ENCODE assay signal across 14 cellular contexts in the genomic region with DNA sequence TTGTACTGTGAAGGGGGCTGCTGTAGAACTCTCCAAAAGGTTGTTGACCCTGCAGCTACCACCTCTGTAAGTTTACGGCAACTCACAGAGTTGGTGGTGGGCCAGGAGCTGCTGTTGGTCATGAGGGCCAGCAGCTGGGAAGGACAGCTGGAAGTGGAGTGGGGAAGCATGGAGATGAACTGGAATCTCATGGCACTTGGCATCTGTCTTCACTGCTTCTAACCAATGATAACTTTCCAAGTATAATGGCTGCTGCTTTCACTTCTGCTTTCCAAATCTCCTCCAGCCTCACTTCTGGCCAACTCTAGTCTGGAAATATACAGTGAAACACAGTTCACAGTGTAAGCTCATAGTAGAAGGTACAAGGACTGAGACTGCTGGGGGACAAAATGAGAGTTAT.
"Had no signal": no experiment of that assay in that cellular context is flagged by ENCODE, and none has a peak within 500 bp of the region (broad histone marks: within the 10 kb centered on the region; RNA-seq: fewer than 3 reads in every experiment).

No MANE protein-coding gene starts in this region.

- ATAC-seq: activated T-helper 17 cell treated with anti-CD3 and anti-CD28 coated beads, Interleukin-2, amount 50 U/mL, for 72 hours; left lobe of liver had no signal

- H3K27ac ChIP-seq: coronary artery, heart left ventricle, ovary, skin epidermis had no signal

- H3K9me3 ChIP-seq: heart left ventricle, ovary had no signal

- H3K4me3 ChIP-seq: coronary artery, heart left ventricle, ovary, skin epidermis had no signal

- H3K27me3 ChIP-seq: heart left ventricle, ovary had no signal

- DNase-seq: activated CD4-positive, alpha-beta T cell treated with anti-CD3 and anti-CD28 coated beads, Interleukin-2, amount 50 U/mL, for 1 hour; activated CD4-positive, CD25-positive, alpha-beta regulatory T cell; activated naive CD4-positive, alpha-beta T cell treated with anti-CD3 and anti-CD28 coated beads, Interleukin-2, amount 10 ng/mL, durations not matched to agents 7 days and 5 days; activated T-cell treated with anti-CD3 and anti-CD28 coated beads for 4 hours; caudate nucleus; effector CD4-positive, alpha-beta T cell; mesenchymal stem cell; nephron progenitor cell; ovary had no signal

- H3K36me3 ChIP-seq: heart left ventricle, ovary had no signal
